Comparison of ENCODE assay signal across 2 cellular contexts in the genomic region with DNA sequence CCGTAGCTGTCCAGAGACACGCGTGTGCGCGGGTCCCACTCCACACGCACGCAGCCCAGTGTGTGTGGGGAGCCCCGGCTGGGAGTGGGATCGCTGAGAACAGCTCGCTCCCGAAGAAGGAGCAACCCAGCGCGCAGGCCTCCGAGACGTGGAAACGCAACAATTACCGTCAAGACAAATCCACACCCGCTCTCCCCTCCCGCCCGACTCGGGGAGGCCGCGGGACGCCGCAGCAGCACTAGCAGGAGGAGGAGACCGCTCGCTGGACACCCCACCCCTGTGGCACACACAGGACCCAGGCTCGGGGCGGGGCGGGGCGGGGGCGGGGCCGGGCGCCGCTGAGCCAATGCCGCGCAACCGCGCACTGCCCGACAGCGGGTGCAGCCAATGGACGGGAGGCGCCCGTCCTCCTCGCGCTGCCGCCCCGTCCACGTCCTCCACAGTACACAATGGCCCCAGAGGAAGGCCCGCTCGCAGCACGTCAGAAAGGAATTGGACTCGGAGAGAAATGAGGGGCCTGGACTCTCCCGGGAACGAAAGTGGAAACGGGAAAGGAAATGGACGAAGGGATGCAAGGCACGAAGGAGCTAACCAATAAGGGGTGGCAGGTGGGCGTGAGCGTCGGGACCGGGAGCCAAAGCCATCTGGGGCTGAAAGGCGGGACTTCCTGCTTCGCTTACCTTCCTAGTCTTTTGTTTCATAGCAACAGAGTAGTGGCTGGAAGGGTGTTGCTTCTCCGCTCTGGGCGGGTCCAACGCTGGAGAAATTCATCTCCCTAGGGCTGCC.
TF ChIP-seq lines count a peak whose summit lies in the region.

A gene (minus strand): TSS at position 268 of the 786 bp plus-strand sequence. CDS start 1,435 bp downstream, outside the sequence.

TF ChIP-seq in IMR-90, 13 proteins besides CTCF, POLR2A, EP300 and RAD21:
- 0 out of 2 replicates have a peak, but pooled peaks have one; percentile 42 for TF ChIP-seq RFX5 (IDR thresholded peaks at IDR 0.05; ENCODE audit: low read depth, low read length)
- peak; percentile 52; the same call in 1 of the 2 replicates for TF ChIP-seq MAZ (IDR thresholded peaks at IDR 0.05; ENCODE audit: borderline replicate concordance, low read depth, low read length)
- TF ChIP-seq, protein P1, sequence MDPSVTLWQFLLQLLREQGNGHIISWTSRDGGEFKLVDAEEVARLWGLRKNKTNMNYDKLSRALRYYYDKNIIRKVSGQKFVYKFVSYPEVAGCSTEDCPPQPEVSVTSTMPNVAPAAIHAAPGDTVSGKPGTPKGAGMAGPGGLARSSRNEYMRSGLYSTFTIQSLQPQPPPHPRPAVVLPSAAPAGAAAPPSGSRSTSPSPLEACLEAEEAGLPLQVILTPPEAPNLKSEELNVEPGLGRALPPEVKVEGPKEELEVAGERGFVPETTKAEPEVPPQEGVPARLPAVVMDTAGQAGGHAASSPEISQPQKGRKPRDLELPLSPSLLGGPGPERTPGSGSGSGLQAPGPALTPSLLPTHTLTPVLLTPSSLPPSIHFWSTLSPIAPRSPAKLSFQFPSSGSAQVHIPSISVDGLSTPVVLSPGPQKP (IDR thresholded peaks at IDR 0.05; ENCODE audit: borderline replicate concordance, low read depth, low read length): no peak
- 0 out of 2 replicates have a peak, but pooled peaks have one; percentile 2 for TF ChIP-seq SMC3 (IDR thresholded peaks at IDR 0.05; ENCODE audit: low read depth, low read length)
- no peak for TF ChIP-seq FOS (IDR thresholded peaks at IDR 0.05; ENCODE audit: low read depth, low read length)
- TF ChIP-seq NFE2L2 (IDR thresholded peaks at IDR 0.05; ENCODE audit: low read depth, low read length): no peak
- TF ChIP-seq CHD1 (IDR thresholded peaks at IDR 0.05; ENCODE audit: low read depth, low read length): no peak
- TF ChIP-seq, protein P2, sequence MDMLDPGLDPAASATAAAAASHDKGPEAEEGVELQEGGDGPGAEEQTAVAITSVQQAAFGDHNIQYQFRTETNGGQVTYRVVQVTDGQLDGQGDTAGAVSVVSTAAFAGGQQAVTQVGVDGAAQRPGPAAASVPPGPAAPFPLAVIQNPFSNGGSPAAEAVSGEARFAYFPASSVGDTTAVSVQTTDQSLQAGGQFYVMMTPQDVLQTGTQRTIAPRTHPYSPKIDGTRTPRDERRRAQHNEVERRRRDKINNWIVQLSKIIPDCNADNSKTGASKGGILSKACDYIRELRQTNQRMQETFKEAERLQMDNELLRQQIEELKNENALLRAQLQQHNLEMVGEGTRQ (IDR thresholded peaks at IDR 0.05; ENCODE audit: low read depth, low read length): no peak
- TF ChIP-seq CEBPB (IDR thresholded peaks at IDR 0.05; ENCODE audit: low read depth, low read length): no peak
- no peak for TF ChIP-seq MAFK (IDR thresholded peaks at IDR 0.05; ENCODE audit: low read depth, low read length)
- no peak for TF ChIP-seq BHLHE40 (IDR thresholded peaks at IDR 0.05; ENCODE audit: low read depth, low read length)
- TF ChIP-seq RCOR1 (IDR thresholded peaks at IDR 0.05; ENCODE audit: insufficient replicate concordance, low read length): peak; percentile 20
- peak; percentile 72; the same call in 1 of the 2 replicates for TF ChIP-seq MXI1 (IDR thresholded peaks at IDR 0.05; ENCODE audit: borderline replicate concordance, low read depth, low read length)

TF ChIP-seq in endothelial cell of umbilical vein, 7 proteins besides CTCF, POLR2A, EP300 and RAD21:
- TF ChIP-seq POLR2AphosphoS5 (IDR thresholded peaks at IDR 0.05; ENCODE audit: insufficient read depth, low read depth, low read length): peak; percentile 57
- TF ChIP-seq GATA2 (IDR thresholded peaks at IDR 0.05; ENCODE audit: insufficient read depth, insufficient read length, low read depth, low read length): no peak
TF ChIP-seq in endothelial cell of umbilical vein: peak in this region for 1.
